In the genomic region with DNA sequence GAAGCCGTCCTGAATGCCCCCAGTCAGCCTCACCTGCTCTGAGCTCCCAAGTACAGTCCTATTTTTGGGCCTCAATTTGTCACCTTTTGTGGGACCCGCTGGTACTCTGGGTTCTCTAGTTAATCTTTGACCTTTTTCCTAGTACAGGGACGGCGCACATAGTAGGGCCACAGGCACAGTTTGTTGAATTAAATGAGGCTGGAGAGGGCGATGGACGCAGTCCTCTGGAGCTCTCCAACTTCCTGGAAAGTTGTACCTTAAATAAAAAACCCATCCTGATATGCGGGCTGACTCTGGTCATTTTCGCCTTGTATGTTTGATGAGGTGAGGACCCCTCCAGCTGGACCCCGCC, we compare ENCODE assay signal across 10 cellular contexts. TPM values are rescaled to one million over a fixed set of nuclear protein-coding genes. Genes with fewer than 3 reads are reported as not detected.
DNase-seq lines count a peak whose midpoint lies in the region; ATAC-seq, FAIRE-seq and TF ChIP-seq lines count a peak whose summit lies in the region.
"Had no signal": no experiment of that assay in that cellular context is flagged by ENCODE, and none has a peak within 500 bp of the region (broad histone marks: within the 10 kb centered on the region; RNA-seq: fewer than 3 reads in every experiment).

No MANE protein-coding gene starts in this region.

- H4K20me1 ChIP-seq in mammary epithelial cell (ENCODE audit: insufficient read depth, low read length), result no peaks in the 10 kb centered on the region

- no peak for ATAC-seq in Right ventricle myocardium inferior

- H3K79me2 ChIP-seq in mammary epithelial cell (ENCODE audit: insufficient read depth, low read length), result no peaks in the 10 kb centered on the region

- H3K27ac ChIP-seq in left ventricle myocardium inferior (replicated peaks), result peak overlapping the region; percentile 67
- H3K27ac ChIP-seq in mammary epithelial cell (ENCODE audit: insufficient read depth, low read depth, low read length), result no peak overlapping the region
- no peak overlapping the region for H3K27ac ChIP-seq in muscle layer of duodenum (ENCODE audit: low read length)
- no peak overlapping the region for H3K27ac ChIP-seq in vagina

- H2AFZ ChIP-seq in mammary epithelial cell (ENCODE audit: low read depth, low read length), result peak overlapping the region; percentile 82

- no peaks in the 10 kb centered on the region for H3K36me3 ChIP-seq in left ventricle myocardium inferior
- no peaks in the 10 kb centered on the region for H3K36me3 ChIP-seq in mammary epithelial cell (ENCODE audit: insufficient read depth, low read length)
- no peaks in the 10 kb centered on the region for H3K36me3 ChIP-seq in muscle layer of duodenum (ENCODE audit: control insufficient read depth in 1 of 2, insufficient read depth in 2 of 2, low read length in 2 of 2)
- no peaks in the 10 kb centered on the region for H3K36me3 ChIP-seq in vagina
- H3K36me3 ChIP-seq: upper lobe of left lung had no signal

- H3K27me3 ChIP-seq in left ventricle myocardium inferior (ENCODE audit: low read depth) (no peaks in the 10 kb centered on the region), mammary epithelial cell (ENCODE audit: insufficient read depth, low read length) (no peaks in the 10 kb centered on the region), muscle layer of duodenum (ENCODE audit: low read depth, low read length) (no peaks in the 10 kb centered on the region), vagina (no peaks in the 10 kb centered on the region)

- H3K9ac ChIP-seq in mammary epithelial cell (ENCODE audit: insufficient read depth, low read length), result no peak overlapping the region

- H3K9me3 ChIP-seq in left ventricle myocardium inferior (replicated peaks), result no peaks in the 10 kb centered on the region
- no peaks in the 10 kb centered on the region for H3K9me3 ChIP-seq in mammary epithelial cell (replicated peaks; ENCODE audit: insufficient read depth, low read length)
- no peaks in the 10 kb centered on the region for H3K9me3 ChIP-seq in muscle layer of duodenum (ENCODE audit: control insufficient read depth in 1 of 2, low read length in 2 of 2)
- no peaks in the 10 kb centered on the region for H3K9me3 ChIP-seq in vagina
- H3K9me3 ChIP-seq: upper lobe of left lung had no signal

- DNase-seq in left ventricle myocardium inferior (no peak), Right ventricle myocardium inferior (ENCODE audit: missing footprints) (no peak), mammary epithelial cell (no peak), vagina (ENCODE audit: extremely low spot score in 2 of 2) (no peak), D721Med (ENCODE audit: insufficient read length, low spot score) (no peak), NAMALWA (ENCODE audit: low spot score) (no peak), NCI-H2107 treated with DMSO at 0.1 percent for 48 hours (lab: John Stamatoyannopoulos, UW; ENCODE audit: unreplicated experiment) (no peak)
- DNase-seq: kidney glomerular epithelial cell had no signal

- in situ Hi-C loops in mammary epithelial cell (cut with MboI; ENCODE audit: low sequenced_read_pairs in 2 of 2), result loop anchor here in 1 of 2 donors (25.0 kb wide), 2 partner anchors 126 to 224 kb away; a partner anchor contains a TSS

- peaks cover 56% of the 10 kb centered on the region for H3K4me1 ChIP-seq in left ventricle myocardium inferior
- peaks cover 19% of the 10 kb centered on the region for H3K4me1 ChIP-seq in mammary epithelial cell (ENCODE audit: insufficient read depth, low read length)
- peaks cover 0 to 18% of the 10 kb centered on the region in 2 donors for H3K4me1 ChIP-seq in muscle layer of duodenum (ENCODE audit: control insufficient read depth in 1 of 2, insufficient read depth in 2 of 2, low read length in 2 of 2)
- H3K4me1 ChIP-seq in vagina, result peaks cover 14% of the 10 kb centered on the region

- intact Hi-C loops in left ventricle myocardium inferior (cut with micrococcal nuclease) (no loop called here), Right ventricle myocardium inferior (cut with DNase I) (loop anchor here (2.0 kb wide), 1 partner anchor 59 kb away; no protein-coding TSS in a partner anchor), mammary epithelial cell (cut with micrococcal nuclease) (loop anchor here (1.0 kb wide), 1 partner anchor 58 kb away; no protein-coding TSS in a partner anchor), vagina (cut with DNase I) (loop anchor here (5.0 to 10.0 kb wide), 2 partner anchors 51 to 129 kb away; a partner anchor contains a TSS)

- H3K4me3 ChIP-seq in left ventricle myocardium inferior, result peak overlapping the region; percentile 62
- peak overlapping the region in 1 of 3 experiments; percentile 43 for H3K4me3 ChIP-seq in mammary epithelial cell (replicated peaks in 1 of 3; ENCODE audit: insufficient read depth in 1 of 3, low read depth in 2 of 3, low read length in 3 of 3)
- peak overlapping the region; percentile 21 to 56 for H3K4me3 ChIP-seq in muscle layer of duodenum (ENCODE audit: low read depth in 1 of 2, low read length in 2 of 2)
- H3K4me3 ChIP-seq in vagina, result peak overlapping the region; percentile 28 to 70

- CTCF ChIA-PET in mammary epithelial cell (lab: Charles Lee; ENCODE audit: low non-redundant PET), result no interaction called here

- TF ChIP-seq POLR2A in vagina (IDR thresholded peaks at IDR 0.05), result no peak

- dilution Hi-C loops in mammary epithelial cell (cut with HindIII; ENCODE audit: low sequenced_read_pairs), result no loop called here

- no peak for TF ChIP-seq CTCF in left ventricle myocardium inferior (IDR thresholded peaks at IDR 0.05; ENCODE audit: borderline replicate concordance)
- TF ChIP-seq CTCF in mammary epithelial cell (conservative IDR thresholded peaks at IDR 0.05 in 1 of 2, IDR thresholded peaks at IDR 0.05 in 1 of 2; ENCODE audit: extremely low read depth in 1 of 2, insufficient read depth in 1 of 2, low read depth in 1 of 2, low read length in 2 of 2), result no peak
- TF ChIP-seq CTCF in vagina (IDR thresholded peaks at IDR 0.05), result no peak
- no peak for TF ChIP-seq CTCF in D721Med (IDR thresholded peaks at IDR 0.05; ENCODE audit: insufficient read depth, missing control alignments)

- WGBS in mammary epithelial cell (ENCODE audit: low coverage, missing lambda C conversion rate), result 52% methylated on average over 6 of the region's 9 CpGs

- no TSS peak for BruUV-seq in mammary epithelial cell (replicated peaks; lab: Mats Ljungman, UMichigan)

- peak overlapping the region; percentile 93 for H3K4me2 ChIP-seq in mammary epithelial cell (ENCODE audit: insufficient read depth, low read depth, low read length)

- FAIRE-seq in D721Med (lab: Jason Lieb, UNC), result no peak

RNA-seq across cellular contexts. Expression of a gene that starts 4.8 kb away (rescaled TPM):
- total RNA-seq in left ventricle myocardium inferior (3.1 TPM), Right ventricle myocardium inferior (4.0 TPM), mammary epithelial cell (not detected), vagina (4.2 TPM)
- not detected for polyA plus RNA-seq in mammary epithelial cell
- polyA minus RNA-seq in mammary epithelial cell, result not detected

RNA-seq across cellular contexts. Expression of a gene that starts 5.1 kb away (rescaled TPM):
- total RNA-seq in left ventricle myocardium inferior (not detected), Right ventricle myocardium inferior (not detected), mammary epithelial cell (not detected), vagina (not detected)
- polyA plus RNA-seq in mammary epithelial cell, result not detected
- polyA minus RNA-seq in mammary epithelial cell, result not detected
- total RNA-seq: upper lobe of left lung had no signal

RNA-seq across cellular contexts. Expression of a gene that starts 6.0 kb away (rescaled TPM):
- total RNA-seq in left ventricle myocardium inferior (13.7 TPM), Right ventricle myocardium inferior (14.9 TPM), mammary epithelial cell (10 to 100 TPM; 31.5 to 41.5 TPM), vagina (18.7 TPM)
- 61.2 TPM for polyA plus RNA-seq in mammary epithelial cell
- polyA minus RNA-seq in mammary epithelial cell, result 20.1 TPM

RNA-seq across cellular contexts. Expression of a gene that starts 8.0 kb away (rescaled TPM):
- total RNA-seq in left ventricle myocardium inferior (not detected), Right ventricle myocardium inferior (not detected), mammary epithelial cell (under 1 TPM in 1 of 2 donors, not detected in 1; 0.50 TPM), vagina (not detected)
- not detected for polyA plus RNA-seq in mammary epithelial cell
- polyA minus RNA-seq in mammary epithelial cell, result not detected
- total RNA-seq: upper lobe of left lung had no signal

RNA-seq across cellular contexts. Expression of a gene that starts 13.6 kb away (rescaled TPM):
- total RNA-seq in left ventricle myocardium inferior (1.8 TPM), Right ventricle myocardium inferior (1.8 TPM), mammary epithelial cell (10 to 100 TPM; 26.0 to 38.2 TPM), vagina (21.9 TPM)
- 20.8 TPM for polyA plus RNA-seq in mammary epithelial cell
- 67.1 TPM for polyA minus RNA-seq in mammary epithelial cell
